9 cellular contexts compared by ENCODE assay signal in genomic region chr2:6512584-6512983, GRCh38.
"Had no signal": no experiment of that assay in that cellular context is flagged by ENCODE, and none has a peak within 500 bp of the region (broad histone marks: within the 10 kb centered on the region; RNA-seq: fewer than 3 reads in every experiment).

No MANE protein-coding gene starts in this region.

- FAIRE-seq: HepG2, HTR-8/SVneo, K562 had no signal

- H3K27ac Mint-ChIP-seq: IgD-negative memory B cell had no signal

- H3K4me3 Mint-ChIP-seq: IgD-negative memory B cell had no signal

- H3K4me3 ChIP-seq: K562 had no signal

- H3K36me3 Mint-ChIP-seq: IgD-negative memory B cell had no signal

- H3K4me1 Mint-ChIP-seq: IgD-negative memory B cell had no signal

- DNase-seq: IMR-90, KBM-7, KG1 had no signal

- H3K27ac ChIP-seq: HL-60, KMS-11 had no signal

- ATAC-seq: HepG2, K562 had no signal

- H3K27me3 Mint-ChIP-seq: IgD-negative memory B cell had no signal

- H3K9me3 Mint-ChIP-seq: IgD-negative memory B cell had no signal
